In genomic region chr4:154230723-154231122, GRCh38 we compare ENCODE assay signal across 9 cellular contexts.
"Had no signal": no experiment of that assay in that cellular context is flagged by ENCODE, and none has a peak within 500 bp of the region (broad histone marks: within the 10 kb centered on the region; RNA-seq: fewer than 3 reads in every experiment).

No MANE protein-coding gene starts in this region.

- H2AFZ ChIP-seq: GM23248, GM23338 had no signal

- DNase-seq: GOT3, H7, H9, HCEC 1CT, HFFc6 had no signal

- FAIRE-seq: H54 had no signal

- H3K4me1 ChIP-seq: HAP-1 had no signal

- H3K36me3 ChIP-seq: HAP-1 had no signal

- H3K9me3 Mint-ChIP-seq: GM23338, H9 had no signal

- H3K4me2 ChIP-seq: GM23338 had no signal

- H3K27ac ChIP-seq: GM23248 had no signal

- H3K4me3 ChIP-seq: GM23248, GM23338, HAP-1 had no signal

- H3K9me3 ChIP-seq: HAP-1 had no signal

- H3K9ac ChIP-seq: GM23248 had no signal

- H3K4me3 Mint-ChIP-seq: GM23338, H9, HFFc6 had no signal

- H3K27ac Mint-ChIP-seq: GM23338, H9, HFFc6 had no signal
